In the genomic region with DNA sequence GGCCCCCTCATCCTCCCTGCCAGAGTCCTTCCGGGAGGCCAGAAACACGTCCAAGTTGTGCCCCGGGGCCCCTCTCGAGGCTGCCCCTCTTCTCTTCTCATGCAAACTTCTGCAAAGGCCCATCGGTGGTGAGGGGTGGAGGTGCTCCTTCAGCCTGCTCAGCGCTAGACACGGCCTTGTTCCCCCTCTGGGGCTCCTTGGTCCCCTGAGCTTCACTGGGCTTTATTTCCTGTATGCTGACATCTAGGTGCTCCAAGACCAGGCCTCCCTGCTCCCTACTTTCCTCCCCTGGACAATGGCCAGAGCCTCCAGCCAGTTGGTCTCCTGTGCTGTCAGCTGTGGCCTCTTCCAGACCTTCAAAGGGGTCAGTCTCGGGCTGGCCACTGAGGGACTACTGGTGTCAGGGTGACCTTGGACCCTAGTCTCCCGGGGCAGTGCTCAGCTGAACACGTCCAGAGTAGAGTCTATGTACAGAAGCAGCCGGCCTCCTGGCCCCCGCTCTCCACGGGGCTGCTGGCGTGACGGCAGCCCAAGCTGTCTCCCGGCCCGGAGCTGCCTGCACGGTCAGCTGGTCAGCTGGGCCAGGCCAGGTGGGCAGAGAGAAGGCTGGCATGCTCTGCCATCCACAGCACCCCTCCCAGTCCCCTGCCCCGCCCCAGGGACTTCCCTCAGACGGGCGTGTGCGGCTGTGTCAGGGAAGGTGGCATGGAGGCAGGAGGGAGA, we compare ENCODE assay signal across 1 cellular context.
TF ChIP-seq lines count a peak whose summit lies in the region.

No MANE protein-coding gene starts in this region.

TF ChIP-seq in HepG2, 621 proteins besides CTCF, POLR2A, EP300 and RAD21 (continued from another document and continues in another):
- TF ChIP-seq, protein P1, sequence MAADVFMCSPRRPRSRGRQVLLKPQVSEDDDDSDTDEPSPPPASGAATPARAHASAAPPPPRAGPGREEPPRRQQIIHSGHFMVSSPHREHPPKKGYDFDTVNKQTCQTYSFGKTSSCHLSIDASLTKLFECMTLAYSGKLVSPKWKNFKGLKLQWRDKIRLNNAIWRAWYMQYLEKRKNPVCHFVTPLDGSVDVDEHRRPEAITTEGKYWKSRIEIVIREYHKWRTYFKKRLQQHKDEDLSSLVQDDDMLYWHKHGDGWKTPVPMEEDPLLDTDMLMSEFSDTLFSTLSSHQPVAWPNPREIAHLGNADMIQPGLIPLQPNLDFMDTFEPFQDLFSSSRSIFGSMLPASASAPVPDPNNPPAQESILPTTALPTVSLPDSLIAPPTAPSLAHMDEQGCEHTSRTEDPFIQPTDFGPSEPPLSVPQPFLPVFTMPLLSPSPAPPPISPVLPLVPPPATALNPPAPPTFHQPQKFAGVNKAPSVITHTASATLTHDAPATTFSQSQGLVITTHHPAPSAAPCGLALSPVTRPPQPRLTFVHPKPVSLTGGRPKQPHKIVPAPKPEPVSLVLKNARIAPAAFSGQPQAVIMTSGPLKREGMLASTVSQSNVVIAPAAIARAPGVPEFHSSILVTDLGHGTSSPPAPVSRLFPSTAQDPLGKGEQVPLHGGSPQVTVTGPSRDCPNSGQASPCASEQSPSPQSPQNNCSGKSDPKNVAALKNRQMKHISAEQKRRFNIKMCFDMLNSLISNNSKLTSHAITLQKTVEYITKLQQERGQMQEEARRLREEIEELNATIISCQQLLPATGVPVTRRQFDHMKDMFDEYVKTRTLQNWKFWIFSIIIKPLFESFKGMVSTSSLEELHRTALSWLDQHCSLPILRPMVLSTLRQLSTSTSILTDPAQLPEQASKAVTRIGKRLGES (CRISPR knock-in tag; IDR thresholded peaks at IDR 0.05; ENCODE audit: borderline replicate concordance): no peak
- TF ChIP-seq, protein P2, sequence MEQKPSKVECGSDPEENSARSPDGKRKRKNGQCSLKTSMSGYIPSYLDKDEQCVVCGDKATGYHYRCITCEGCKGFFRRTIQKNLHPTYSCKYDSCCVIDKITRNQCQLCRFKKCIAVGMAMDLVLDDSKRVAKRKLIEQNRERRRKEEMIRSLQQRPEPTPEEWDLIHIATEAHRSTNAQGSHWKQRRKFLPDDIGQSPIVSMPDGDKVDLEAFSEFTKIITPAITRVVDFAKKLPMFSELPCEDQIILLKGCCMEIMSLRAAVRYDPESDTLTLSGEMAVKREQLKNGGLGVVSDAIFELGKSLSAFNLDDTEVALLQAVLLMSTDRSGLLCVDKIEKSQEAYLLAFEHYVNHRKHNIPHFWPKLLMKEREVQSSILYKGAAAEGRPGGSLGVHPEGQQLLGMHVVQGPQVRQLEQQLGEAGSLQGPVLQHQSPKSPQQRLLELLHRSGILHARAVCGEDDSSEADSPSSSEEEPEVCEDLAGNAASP (CRISPR knock-in tag; IDR thresholded peaks at IDR 0.05; ENCODE audit: borderline replicate concordance): peak; percentile 88; the same call in 1 of the 2 replicates
- TF ChIP-seq NRL (CRISPR knock-in tag; IDR thresholded peaks at IDR 0.05; ENCODE audit: borderline replicate concordance): no peak
- peak; percentile 89 for TF ChIP-seq NCOR1 (IDR thresholded peaks at IDR 0.05; ENCODE audit: borderline replicate concordance, low read length)
- TF ChIP-seq TOPORS (CRISPR knock-in tag; IDR thresholded peaks at IDR 0.05): no peak
- no peak for TF ChIP-seq RORA (CRISPR knock-in tag; IDR thresholded peaks at IDR 0.05)
- TF ChIP-seq, protein P3, sequence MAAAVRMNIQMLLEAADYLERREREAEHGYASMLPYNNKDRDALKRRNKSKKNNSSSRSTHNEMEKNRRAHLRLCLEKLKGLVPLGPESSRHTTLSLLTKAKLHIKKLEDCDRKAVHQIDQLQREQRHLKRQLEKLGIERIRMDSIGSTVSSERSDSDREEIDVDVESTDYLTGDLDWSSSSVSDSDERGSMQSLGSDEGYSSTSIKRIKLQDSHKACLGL (CRISPR knock-in tag; IDR thresholded peaks at IDR 0.05): no peak
- TF ChIP-seq HDAC2 (CRISPR knock-in tag; IDR thresholded peaks at IDR 0.05): peak; percentile 91
- TF ChIP-seq ZNF883 (CRISPR knock-in tag; IDR thresholded peaks at IDR 0.05; ENCODE audit: not compliant biosample characterization): peak; percentile 32
- TF ChIP-seq, protein P4, sequence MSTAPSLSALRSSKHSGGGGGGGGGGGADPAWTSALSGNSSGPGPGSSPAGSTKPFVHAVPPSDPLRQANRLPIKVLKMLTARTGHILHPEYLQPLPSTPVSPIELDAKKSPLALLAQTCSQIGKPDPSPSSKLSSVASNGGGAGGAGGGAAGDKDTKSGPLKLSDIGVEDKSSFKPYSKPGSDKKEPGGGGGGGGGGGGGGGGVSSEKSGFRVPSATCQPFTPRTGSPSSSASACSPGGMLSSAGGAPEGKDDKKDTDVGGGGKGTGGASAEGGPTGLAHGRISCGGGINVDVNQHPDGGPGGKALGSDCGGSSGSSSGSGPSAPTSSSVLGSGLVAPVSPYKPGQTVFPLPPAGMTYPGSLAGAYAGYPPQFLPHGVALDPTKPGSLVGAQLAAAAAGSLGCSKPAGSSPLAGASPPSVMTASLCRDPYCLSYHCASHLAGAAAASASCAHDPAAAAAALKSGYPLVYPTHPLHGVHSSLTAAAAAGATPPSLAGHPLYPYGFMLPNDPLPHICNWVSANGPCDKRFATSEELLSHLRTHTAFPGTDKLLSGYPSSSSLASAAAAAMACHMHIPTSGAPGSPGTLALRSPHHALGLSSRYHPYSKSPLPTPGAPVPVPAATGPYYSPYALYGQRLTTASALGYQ (CRISPR knock-in tag; IDR thresholded peaks at IDR 0.05): no peak; the same call in 1 of the 2 replicates
- peak in 1 of 2 experiments; percentile 43; a peak in 1 of 4 replicates for TF ChIP-seq KLF16 (CRISPR knock-in tag; IDR thresholded peaks at IDR 0.05)
- TF ChIP-seq ZNF274 (CRISPR knock-in tag; IDR thresholded peaks at IDR 0.05): no peak; the same call in 1 of the 2 replicates
- TF ChIP-seq, protein P5, sequence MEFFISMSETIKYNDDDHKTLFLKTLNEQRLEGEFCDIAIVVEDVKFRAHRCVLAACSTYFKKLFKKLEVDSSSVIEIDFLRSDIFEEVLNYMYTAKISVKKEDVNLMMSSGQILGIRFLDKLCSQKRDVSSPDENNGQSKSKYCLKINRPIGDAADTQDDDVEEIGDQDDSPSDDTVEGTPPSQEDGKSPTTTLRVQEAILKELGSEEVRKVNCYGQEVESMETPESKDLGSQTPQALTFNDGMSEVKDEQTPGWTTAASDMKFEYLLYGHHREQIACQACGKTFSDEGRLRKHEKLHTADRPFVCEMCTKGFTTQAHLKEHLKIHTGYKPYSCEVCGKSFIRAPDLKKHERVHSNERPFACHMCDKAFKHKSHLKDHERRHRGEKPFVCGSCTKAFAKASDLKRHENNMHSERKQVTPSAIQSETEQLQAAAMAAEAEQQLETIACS (CRISPR knock-in tag; IDR thresholded peaks at IDR 0.05): no peak
- TF ChIP-seq, protein P6, sequence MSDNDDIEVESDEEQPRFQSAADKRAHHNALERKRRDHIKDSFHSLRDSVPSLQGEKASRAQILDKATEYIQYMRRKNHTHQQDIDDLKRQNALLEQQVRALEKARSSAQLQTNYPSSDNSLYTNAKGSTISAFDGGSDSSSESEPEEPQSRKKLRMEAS (IDR thresholded peaks at IDR 0.05): peak; percentile 78
- TF ChIP-seq FOXJ3 (CRISPR knock-in tag; IDR thresholded peaks at IDR 0.05; ENCODE audit: borderline replicate concordance): no peak
- no peak for TF ChIP-seq ZNF749 (CRISPR knock-in tag; IDR thresholded peaks at IDR 0.05; ENCODE audit: borderline replicate concordance)
- TF ChIP-seq, protein P7, sequence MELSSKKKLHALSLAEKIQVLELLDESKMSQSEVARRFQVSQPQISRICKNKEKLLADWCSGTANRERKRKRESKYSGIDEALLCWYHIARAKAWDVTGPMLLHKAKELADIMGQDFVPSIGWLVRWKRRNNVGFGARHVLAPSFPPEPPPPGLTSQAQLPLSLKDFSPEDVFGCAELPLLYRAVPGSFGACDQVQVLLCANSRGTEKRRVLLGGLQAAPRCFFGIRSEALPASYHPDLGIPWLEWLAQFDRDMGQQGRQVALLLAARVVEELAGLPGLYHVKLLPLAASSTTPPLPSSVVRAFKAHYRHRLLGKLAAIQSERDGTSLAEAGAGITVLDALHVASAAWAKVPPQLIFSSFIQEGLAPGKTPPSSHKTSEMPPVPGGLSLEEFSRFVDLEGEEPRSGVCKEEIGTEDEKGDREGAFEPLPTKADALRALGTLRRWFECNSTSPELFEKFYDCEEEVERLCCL (CRISPR knock-in tag; IDR thresholded peaks at IDR 0.05; ENCODE audit: borderline replicate concordance): no peak
- no peak for TF ChIP-seq SATB2 (CRISPR knock-in tag; IDR thresholded peaks at IDR 0.05)
- TF ChIP-seq, protein P8, sequence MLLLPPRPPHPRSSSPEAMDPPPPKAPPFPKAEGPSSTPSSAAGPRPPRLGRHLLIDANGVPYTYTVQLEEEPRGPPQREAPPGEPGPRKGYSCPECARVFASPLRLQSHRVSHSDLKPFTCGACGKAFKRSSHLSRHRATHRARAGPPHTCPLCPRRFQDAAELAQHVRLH (CRISPR knock-in tag; IDR thresholded peaks at IDR 0.05; ENCODE audit: borderline replicate concordance, low read depth): peak; percentile 72; the same call in 1 of the 2 replicates
- peak; percentile 80 for TF ChIP-seq ZNF430 (CRISPR knock-in tag; IDR thresholded peaks at IDR 0.05)
- TF ChIP-seq NR2F6 (IDR thresholded peaks at IDR 0.05): peak; percentile 82
- peak; percentile 94 for TF ChIP-seq NR2F6 (CRISPR knock-in tag; IDR thresholded peaks at IDR 0.05)
- TF ChIP-seq, protein P9, sequence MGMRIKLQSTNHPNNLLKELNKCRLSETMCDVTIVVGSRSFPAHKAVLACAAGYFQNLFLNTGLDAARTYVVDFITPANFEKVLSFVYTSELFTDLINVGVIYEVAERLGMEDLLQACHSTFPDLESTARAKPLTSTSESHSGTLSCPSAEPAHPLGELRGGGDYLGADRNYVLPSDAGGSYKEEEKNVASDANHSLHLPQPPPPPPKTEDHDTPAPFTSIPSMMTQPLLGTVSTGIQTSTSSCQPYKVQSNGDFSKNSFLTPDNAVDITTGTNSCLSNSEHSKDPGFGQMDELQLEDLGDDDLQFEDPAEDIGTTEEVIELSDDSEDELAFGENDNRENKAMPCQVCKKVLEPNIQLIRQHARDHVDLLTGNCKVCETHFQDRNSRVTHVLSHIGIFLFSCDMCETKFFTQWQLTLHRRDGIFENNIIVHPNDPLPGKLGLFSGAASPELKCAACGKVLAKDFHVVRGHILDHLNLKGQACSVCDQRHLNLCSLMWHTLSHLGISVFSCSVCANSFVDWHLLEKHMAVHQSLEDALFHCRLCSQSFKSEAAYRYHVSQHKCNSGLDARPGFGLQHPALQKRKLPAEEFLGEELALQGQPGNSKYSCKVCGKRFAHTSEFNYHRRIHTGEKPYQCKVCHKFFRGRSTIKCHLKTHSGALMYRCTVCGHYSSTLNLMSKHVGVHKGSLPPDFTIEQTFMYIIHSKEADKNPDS (CRISPR knock-in tag; IDR thresholded peaks at IDR 0.05): no peak
- peak; percentile 60; the same call in 1 of the 2 replicates for TF ChIP-seq ZKSCAN5 (CRISPR knock-in tag; IDR thresholded peaks at IDR 0.05)
- peak; percentile 80 for TF ChIP-seq THAP11 (CRISPR knock-in tag; IDR thresholded peaks at IDR 0.05)
- TF ChIP-seq, protein P10, sequence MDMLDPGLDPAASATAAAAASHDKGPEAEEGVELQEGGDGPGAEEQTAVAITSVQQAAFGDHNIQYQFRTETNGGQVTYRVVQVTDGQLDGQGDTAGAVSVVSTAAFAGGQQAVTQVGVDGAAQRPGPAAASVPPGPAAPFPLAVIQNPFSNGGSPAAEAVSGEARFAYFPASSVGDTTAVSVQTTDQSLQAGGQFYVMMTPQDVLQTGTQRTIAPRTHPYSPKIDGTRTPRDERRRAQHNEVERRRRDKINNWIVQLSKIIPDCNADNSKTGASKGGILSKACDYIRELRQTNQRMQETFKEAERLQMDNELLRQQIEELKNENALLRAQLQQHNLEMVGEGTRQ (IDR thresholded peaks at IDR 0.05; ENCODE audit: low read depth, low read length): no peak
- TF ChIP-seq, protein P10 (CRISPR knock-in tag; IDR thresholded peaks at IDR 0.05; ENCODE audit: borderline replicate concordance): no peak
- TF ChIP-seq, protein P11, sequence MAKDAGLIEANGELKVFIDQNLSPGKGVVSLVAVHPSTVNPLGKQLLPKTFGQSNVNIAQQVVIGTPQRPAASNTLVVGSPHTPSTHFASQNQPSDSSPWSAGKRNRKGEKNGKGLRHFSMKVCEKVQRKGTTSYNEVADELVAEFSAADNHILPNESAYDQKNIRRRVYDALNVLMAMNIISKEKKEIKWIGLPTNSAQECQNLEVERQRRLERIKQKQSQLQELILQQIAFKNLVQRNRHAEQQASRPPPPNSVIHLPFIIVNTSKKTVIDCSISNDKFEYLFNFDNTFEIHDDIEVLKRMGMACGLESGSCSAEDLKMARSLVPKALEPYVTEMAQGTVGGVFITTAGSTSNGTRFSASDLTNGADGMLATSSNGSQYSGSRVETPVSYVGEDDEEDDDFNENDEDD (CRISPR knock-in tag; IDR thresholded peaks at IDR 0.05; ENCODE audit: borderline replicate concordance): no peak; the same call in 1 of the 2 replicates
- TF ChIP-seq, protein P12, sequence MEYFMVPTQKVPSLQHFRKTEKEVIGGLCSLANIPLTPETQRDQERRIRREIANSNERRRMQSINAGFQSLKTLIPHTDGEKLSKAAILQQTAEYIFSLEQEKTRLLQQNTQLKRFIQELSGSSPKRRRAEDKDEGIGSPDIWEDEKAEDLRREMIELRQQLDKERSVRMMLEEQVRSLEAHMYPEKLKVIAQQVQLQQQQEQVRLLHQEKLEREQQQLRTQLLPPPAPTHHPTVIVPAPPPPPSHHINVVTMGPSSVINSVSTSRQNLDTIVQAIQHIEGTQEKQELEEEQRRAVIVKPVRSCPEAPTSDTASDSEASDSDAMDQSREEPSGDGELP (IDR thresholded peaks at IDR 0.05; ENCODE audit: borderline replicate concordance, low read depth): peak; percentile 98
- TF ChIP-seq, protein P13, sequence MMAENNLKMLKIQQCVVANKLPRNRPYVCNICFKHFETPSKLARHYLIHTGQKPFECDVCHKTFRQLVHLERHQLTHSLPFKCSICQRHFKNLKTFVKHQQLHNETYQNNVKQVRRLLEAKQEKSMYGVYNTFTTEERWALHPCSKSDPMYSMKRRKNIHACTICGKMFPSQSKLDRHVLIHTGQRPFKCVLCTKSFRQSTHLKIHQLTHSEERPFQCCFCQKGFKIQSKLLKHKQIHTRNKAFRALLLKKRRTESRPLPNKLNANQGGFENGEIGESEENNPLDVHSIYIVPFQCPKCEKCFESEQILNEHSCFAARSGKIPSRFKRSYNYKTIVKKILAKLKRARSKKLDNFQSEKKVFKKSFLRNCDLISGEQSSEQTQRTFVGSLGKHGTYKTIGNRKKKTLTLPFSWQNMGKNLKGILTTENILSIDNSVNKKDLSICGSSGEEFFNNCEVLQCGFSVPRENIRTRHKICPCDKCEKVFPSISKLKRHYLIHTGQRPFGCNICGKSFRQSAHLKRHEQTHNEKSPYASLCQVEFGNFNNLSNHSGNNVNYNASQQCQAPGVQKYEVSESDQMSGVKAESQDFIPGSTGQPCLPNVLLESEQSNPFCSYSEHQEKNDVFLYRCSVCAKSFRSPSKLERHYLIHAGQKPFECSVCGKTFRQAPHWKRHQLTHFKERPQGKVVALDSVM (CRISPR knock-in tag; IDR thresholded peaks at IDR 0.05): peak; percentile 94
- no peak for TF ChIP-seq NR3C1 (CRISPR knock-in tag; IDR thresholded peaks at IDR 0.05)
- no peak for TF ChIP-seq SP1 (IDR thresholded peaks at IDR 0.05)
- TF ChIP-seq SP1 (CRISPR knock-in tag; IDR thresholded peaks at IDR 0.05): no peak
- TF ChIP-seq TBP (CRISPR knock-in tag; IDR thresholded peaks at IDR 0.05): no peak
